ENCODE assay signal across 10 cellular contexts in the genomic region with DNA sequence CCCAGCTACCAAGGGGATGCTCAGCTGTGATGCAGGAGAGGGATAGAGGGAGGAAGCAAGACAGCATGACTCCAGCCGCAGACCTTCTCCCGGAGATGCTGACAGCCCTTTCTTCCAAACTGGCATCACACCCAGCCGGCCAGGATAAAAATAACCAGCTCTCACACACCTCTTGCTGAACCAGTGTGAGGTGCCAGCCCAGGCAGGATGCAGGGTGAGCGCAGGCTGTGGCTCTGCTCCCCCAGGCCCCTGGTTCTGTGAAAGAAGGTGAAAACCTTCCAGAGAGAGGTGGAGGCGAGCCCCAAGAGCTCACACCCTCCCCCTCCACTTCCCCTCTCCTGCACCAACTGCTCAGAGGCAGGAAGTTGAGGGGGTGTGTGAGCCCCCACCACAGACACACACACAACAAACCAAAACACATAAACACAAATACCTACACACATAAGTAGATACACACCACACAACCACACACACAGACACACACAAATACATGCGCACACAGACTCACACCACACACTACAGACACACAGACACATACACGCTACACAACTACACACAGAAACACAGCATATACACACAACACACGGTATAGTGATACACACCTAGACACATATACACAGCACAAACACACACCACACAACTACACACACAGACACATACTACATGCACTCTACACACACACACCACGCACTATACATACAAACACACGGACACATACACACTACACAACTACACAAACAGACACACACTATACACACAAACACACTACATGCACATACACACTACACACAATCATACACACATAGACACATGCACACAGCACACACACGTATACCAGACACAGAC. TPM values are rescaled to one million over a fixed set of nuclear protein-coding genes. Genes with fewer than 3 reads are reported as not detected.
A peak's percentile ranks its signal among the peaks of the same experiment; 100 is the strongest.
DNase-seq lines count a peak whose midpoint lies in the region; ATAC-seq and TF ChIP-seq lines count a peak whose summit lies in the region.
"Had no signal": no experiment of that assay in that cellular context is flagged by ENCODE, and none has a peak within 500 bp of the region (broad histone marks: within the 10 kb centered on the region; RNA-seq: fewer than 3 reads in every experiment).

No MANE protein-coding gene starts in this region.

- H3K18ac ChIP-seq in trophoblast cell (ENCODE audit: low read length), result no peak overlapping the region

- H3K27ac ChIP-seq in trophoblast cell (ENCODE audit: low read depth, low read length) (no peak overlapping the region), gastrocnemius medialis (no peak overlapping the region)
- H3K27ac ChIP-seq: KMS-11 had no signal

- peak; percentile 28 for DNase-seq in activated T-helper 1 cell treated with Interleukin-2 at 50 U/mL for 16 hours (ENCODE audit: low read depth)
- no peak for DNase-seq in trophoblast cell
- DNase-seq in gastrocnemius medialis, result no peak
- no peak for DNase-seq in cortex of kidney (lab: John Stamatoyannopoulos, UW)
- DNase-seq in stimulated activated CD4-positive, alpha-beta T cell treated with anti-CD3 and anti-CD28 coated beads, Interleukin-4, amount 100 ng/mL, for 24 hours, result no peak
- no peak for DNase-seq in hypothalamus (lab: John Stamatoyannopoulos, UW)

- WGBS in trophoblast cell (ENCODE audit: extremely low coverage, insufficient coverage, insufficient read length), result 100% methylated on average over 2 of the region's 11 CpGs

- no peak for TF ChIP-seq POLR2A in gastrocnemius medialis (IDR thresholded peaks at IDR 0.05)

- peak; percentile 44 for ATAC-seq in GM19043 (IDR thresholded peaks at IDR 0.05; ENCODE audit: low read depth, unreplicated experiment)
- ATAC-seq in HG02885 (IDR thresholded peaks at IDR 0.05; ENCODE audit: poor library complexity, unreplicated experiment), result peak; percentile 54
- no peak for ATAC-seq in gastrocnemius medialis

- no peak overlapping the region for H3K4me2 ChIP-seq in trophoblast cell (ENCODE audit: low read length)
- H3K4me2 ChIP-seq: KMS-11 had no signal

- no peak overlapping the region for H2BK120ac ChIP-seq in trophoblast cell (ENCODE audit: insufficient read depth, low read length, poor library complexity)

- peaks cover 5% of the 10 kb centered on the region for H3K9me3 ChIP-seq in trophoblast cell (ENCODE audit: insufficient read depth, low read depth, low read length)
- H3K9me3 ChIP-seq in gastrocnemius medialis, result no peaks in the 10 kb centered on the region

- no peaks in the 10 kb centered on the region for H3K79me2 ChIP-seq in trophoblast cell (ENCODE audit: control insufficient read depth, insufficient read depth, low read length, poor library complexity)

- H4K12ac ChIP-seq in trophoblast cell (ENCODE audit: low read depth, low read length), result no peak overlapping the region

- no peak overlapping the region for H2AFZ ChIP-seq in trophoblast cell (ENCODE audit: insufficient read depth, low read length, poor library complexity)

- H3K79me1 ChIP-seq in trophoblast cell (ENCODE audit: low read length), result no peaks in the 10 kb centered on the region

- intact Hi-C loops in gastrocnemius medialis (cut with DNase I; ENCODE audit: low total_unique reads), result no loop called here

- H3K4me3 ChIP-seq in trophoblast cell (ENCODE audit: low read depth, low read length) (no peak overlapping the region), gastrocnemius medialis (no peak overlapping the region)

- H3K36me3 ChIP-seq in trophoblast cell (ENCODE audit: control insufficient read depth in 1 of 2, insufficient read depth in 2 of 2, low read length in 2 of 2), result no peaks in the 10 kb centered on the region
- H3K36me3 ChIP-seq in gastrocnemius medialis, result no peaks in the 10 kb centered on the region

- in situ Hi-C loops in gastrocnemius medialis (cut with MboI; ENCODE audit: low sequenced_read_pairs in 4 of 4), result no loop called here

- no peak for TF ChIP-seq CTCF in gastrocnemius medialis (IDR thresholded peaks at IDR 0.05 in 4 of 5, conservative IDR thresholded peaks at IDR 0.05 in 1 of 5)

- no peak overlapping the region for H3K14ac ChIP-seq in trophoblast cell (ENCODE audit: low read length)

- no peak overlapping the region for H4K8ac ChIP-seq in trophoblast cell (ENCODE audit: low read depth, low read length)

- H3K27me3 ChIP-seq in trophoblast cell (ENCODE audit: insufficient read depth, low read length) (no peaks in the 10 kb centered on the region), gastrocnemius medialis (no peaks in the 10 kb centered on the region)

- H2AK5ac ChIP-seq in trophoblast cell (ENCODE audit: low read length), result no peak overlapping the region

- H3K4me1 ChIP-seq in trophoblast cell (ENCODE audit: control insufficient read depth in 1 of 2, insufficient read depth in 2 of 2, low read length in 2 of 2) (no peaks in the 10 kb centered on the region), gastrocnemius medialis (no peaks in the 10 kb centered on the region)

- H3K4ac ChIP-seq in trophoblast cell (ENCODE audit: low read depth, low read length), result no peak overlapping the region

- peak overlapping the region; percentile 34 for H3K23ac ChIP-seq in trophoblast cell (ENCODE audit: low read length)

- no peak overlapping the region for H2BK5ac ChIP-seq in trophoblast cell (ENCODE audit: low read depth, low read length, poor library complexity)

- no peak overlapping the region for H2BK12ac ChIP-seq in trophoblast cell (ENCODE audit: low read length)

- no peak overlapping the region for H3K9ac ChIP-seq in trophoblast cell (ENCODE audit: low read length)
- H3K9ac ChIP-seq: KMS-11 had no signal

- no peak overlapping the region for H4K91ac ChIP-seq in trophoblast cell (ENCODE audit: low read depth, low read length)

RNA-seq across cellular contexts. Expression of a gene that starts 4.2 kb away (rescaled TPM):
- not detected in 2 replicates for polyA plus RNA-seq in trophoblast cell (2013)
- under 1 TPM in 1 of 4 donors, not detected in 3; 0.92 TPM for total RNA-seq in gastrocnemius medialis

RNA-seq across cellular contexts. Expression of a gene that starts 16.6 kb away (rescaled TPM):
- 0.06 and 0.08 TPM in 2 replicates for polyA plus RNA-seq in trophoblast cell (2013)
- total RNA-seq in gastrocnemius medialis, result under 1 TPM in 1 of 4 donors, not detected in 3; 0.27 TPM

RNA-seq across cellular contexts. Expression of a gene that starts 38.5 kb away (rescaled TPM):
- polyA plus RNA-seq in trophoblast cell (2013), result 72.0 and 73.8 TPM in 2 replicates
- 100 to 1,000 TPM; 307 to 444 (median 358) TPM for total RNA-seq in gastrocnemius medialis

RNA-seq across cellular contexts. Expression of a gene that starts 47.6 kb away (rescaled TPM):
- polyA plus RNA-seq in trophoblast cell (2013), result not detected in 2 replicates
- not detected for total RNA-seq in gastrocnemius medialis
- total RNA-seq: renal cortical epithelial cell had no signal

Comparison
In these comparisons a context has a peak if more than half of its experiments do, and no peak if none do; other contexts are left out.
1. ATAC-seq: peak in GM19043 (single experiment) and HG02885 (single experiment); none in gastrocnemius medialis (0 of 2).